9 cellular contexts compared by ENCODE assay signal in the genomic region with DNA sequence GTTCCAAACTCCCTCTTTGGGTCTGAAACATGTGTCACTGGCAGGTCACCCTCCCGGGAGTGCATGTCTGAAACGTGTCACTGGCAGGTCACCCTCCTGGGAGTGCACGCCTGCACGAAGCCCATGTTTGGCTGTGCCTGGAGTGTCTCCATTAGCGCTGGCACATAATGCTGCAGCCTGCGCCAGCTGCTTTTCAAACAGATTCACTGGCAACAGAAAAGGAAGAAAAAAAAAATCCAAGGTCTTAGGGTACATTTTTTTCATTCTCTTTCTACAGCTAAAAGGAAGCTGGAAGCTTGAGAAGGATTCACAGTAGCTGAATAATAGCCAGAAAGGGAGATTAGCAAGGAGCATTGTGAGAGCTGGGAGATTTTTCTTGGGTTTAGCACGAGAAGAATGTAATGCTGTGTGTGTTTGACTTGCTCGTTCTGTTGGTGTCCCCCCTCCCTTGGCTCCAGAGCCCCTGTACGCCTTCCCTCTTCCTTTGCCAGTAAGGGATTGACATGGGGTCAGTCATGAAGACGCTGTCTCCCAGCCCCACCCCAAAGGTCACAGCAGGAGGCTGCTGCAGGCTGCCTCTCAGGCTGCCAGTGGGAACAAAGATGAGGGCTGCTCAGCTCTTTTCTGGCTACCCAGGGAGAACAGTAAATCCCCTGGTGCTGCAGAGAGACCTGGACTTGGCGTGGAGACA. TPM values are rescaled to one million over a fixed set of nuclear protein-coding genes. Genes with fewer than 3 reads are reported as not detected.
DNase-seq lines count a peak whose midpoint lies in the region; ATAC-seq, FAIRE-seq and TF ChIP-seq lines count a peak whose summit lies in the region.
"Had no signal": no experiment of that assay in that cellular context is flagged by ENCODE, and none has a peak within 500 bp of the region (broad histone marks: within the 10 kb centered on the region; RNA-seq: fewer than 3 reads in every experiment).

No MANE protein-coding gene starts in this region.

- H3K27ac ChIP-seq in coronary artery (peak overlapping the region; percentile 70 to 93), thyroid gland (peak overlapping the region; percentile 86 to 97 (median 87))

- no peaks in the 10 kb centered on the region for H3K27me3 ChIP-seq in thyroid gland

- FAIRE-seq in urothelium cell line (lab: Jason Lieb, UNC), result no peak

- no peaks in the 10 kb centered on the region for H3K36me3 ChIP-seq in thyroid gland

- ATAC-seq in HG03521 (IDR thresholded peaks at IDR 0.05; ENCODE audit: unreplicated experiment) (no peak), HG02938 (IDR thresholded peaks at IDR 0.05; ENCODE audit: unreplicated experiment) (no peak)

- peaks cover 22 to 38% of the 10 kb centered on the region in 2 donors for H3K4me1 ChIP-seq in thyroid gland

- DNase-seq in NCI-H2029 treated with DMSO at 0.1 percent for 48 hours (lab: John Stamatoyannopoulos, UW) (peak; percentile 18), coronary artery (ENCODE audit: low spot score) (peak; percentile 96), lower leg skin (ENCODE audit: low spot score in 2 of 2) (peak; percentile 27 to 82), thyroid gland (peak; percentile 93 to 95), NCI-H1436 (lab: John Stamatoyannopoulos, UW) (no peak), urothelium cell line (ENCODE audit: low spot score) (no peak)
- DNase-seq: activated naive CD8-positive, alpha-beta T cell treated with anti-CD3 and anti-CD28 coated beads, Interleukin-2, amount 10 ng/mL, durations not matched to agents 7 days and 5 days had no signal

- 7 to 13% methylated on average over 11 of the region's 11 CpGs for WGBS in lower leg skin, 2 donors
- WGBS in thyroid gland, 2 donors, result 3 to 11% methylated on average over 10 to 11 of the region's 11 CpGs

- TF ChIP-seq POLR2A in lower leg skin (IDR thresholded peaks at IDR 0.05) (no peak), thyroid gland (IDR thresholded peaks at IDR 0.05) (peak in 1 of 2 donors; percentile 34)

- TF ChIP-seq CTCF in coronary artery (IDR thresholded peaks at IDR 0.05), result no peak
- TF ChIP-seq CTCF in lower leg skin (IDR thresholded peaks at IDR 0.05), result no peak
- no peak for TF ChIP-seq CTCF in thyroid gland (IDR thresholded peaks at IDR 0.05)

- intact Hi-C loops in lower leg skin (cut with DNase I; ENCODE audit: low total_unique reads) (no loop called here), thyroid gland (cut with DNase I) (loop anchor here (5.0 to 10.0 kb wide), 2 partner anchors 215 to 393 kb away; a partner anchor contains a TSS)

- H3K9me3 ChIP-seq in thyroid gland, result no peaks in the 10 kb centered on the region

- H3K4me3 ChIP-seq in coronary artery (peak overlapping the region; percentile 61), lower leg skin (ENCODE audit: low read depth, poor library complexity, severe bottlenecking) (no peak overlapping the region), thyroid gland (replicated peaks in 1 of 3) (no peak overlapping the region)

RNA-seq across cellular contexts. Expression of a gene that starts 39.1 kb away (rescaled TPM):
- 1 to 10 TPM; 3.8 to 6.4 (median 5.2) TPM for total RNA-seq in lower leg skin
- total RNA-seq in thyroid gland, result 10 to 100 TPM in 2 of 4 donors, 1 to 10 TPM in 2; 6.5 to 13.1 (median 10.0) TPM

Comparison
In these comparisons a context has a peak if more than half of its experiments do, and no peak if none do; other contexts are left out.
1. DNase-seq: peak in NCI-H2029 treated with DMSO at 0.1 percent for 48 hours (single experiment), coronary artery (single experiment), lower leg skin (2 of 2) and thyroid gland (2 of 2); none in NCI-H1436 (single experiment) and urothelium cell line (single experiment).